ENCODE assay signal across 13 cellular contexts in genomic region chr10:74231375-74231774, GRCh38.
A peak's percentile ranks its signal among the peaks of the same experiment; 100 is the strongest.
DNase-seq lines count a peak whose midpoint lies in the region; ATAC-seq and TF ChIP-seq lines count a peak whose summit lies in the region.
"Had no signal": no experiment of that assay in that cellular context is flagged by ENCODE, and none has a peak within 500 bp of the region (broad histone marks: within the 10 kb centered on the region; RNA-seq: fewer than 3 reads in every experiment).

No MANE protein-coding gene starts in this region.

- H3K36me3 ChIP-seq in neutrophil: no peaks in the 10 kb centered on the region

- no peak overlapping the region for H3K4me3 Mint-ChIP-seq in activated T-cell treated with anti-CD3 and anti-CD28 coated beads, Interleukin-2, amount 50 U/mL, for 72 hours
- no peak overlapping the region for H3K4me3 Mint-ChIP-seq in natural killer cell treated with Interleukin-12 subunit alpha and Interleukin-12 subunit beta and Interleukin-15 and Interleukin-18, amount 100 ng/mL, for 72 hours
- H3K4me3 Mint-ChIP-seq: stimulated activated effector memory CD8-positive, alpha-beta T cell treated with anti-CD3 and anti-CD28 coated beads, Interleukin-12 subunit alpha, Interleukin-12 subunit beta, amount 100 ng/mL, for 72 hours had no signal

- H3K4me1 ChIP-seq in neutrophil (ENCODE audit: control insufficient read depth in 1 of 2, insufficient read depth in 1 of 2, low read depth in 1 of 2, low read length in 1 of 2): peaks cover 14 to 22% of the 10 kb centered on the region in 2 experiments

- H3K27ac ChIP-seq in epithelial cell of prostate (peak overlapping the region; percentile 54), neutrophil (peak overlapping the region; percentile 42), coronary artery (no peak overlapping the region)
- H3K27ac ChIP-seq: BLaER1 treated with 17β-estradiol and CSF1 and Interleukin-3, amounts not matched to agents 10 nM and 100 nM; body of pancreas; VCaP had no signal

- no peaks in the 10 kb centered on the region for H3K9me3 Mint-ChIP-seq in activated T-cell treated with anti-CD3 and anti-CD28 coated beads, Interleukin-2, amount 50 U/mL, for 72 hours
- no peaks in the 10 kb centered on the region for H3K9me3 Mint-ChIP-seq in natural killer cell treated with Interleukin-12 subunit alpha and Interleukin-12 subunit beta and Interleukin-15 and Interleukin-18, amount 100 ng/mL, for 72 hours
- H3K9me3 Mint-ChIP-seq: stimulated activated effector memory CD8-positive, alpha-beta T cell treated with anti-CD3 and anti-CD28 coated beads, Interleukin-12 subunit alpha, Interleukin-12 subunit beta, amount 100 ng/mL, for 72 hours had no signal

- H3K27me3 Mint-ChIP-seq in activated T-cell treated with anti-CD3 and anti-CD28 coated beads, Interleukin-2, amount 50 U/mL, for 72 hours (ENCODE audit: low read depth): no peaks in the 10 kb centered on the region
- no peaks in the 10 kb centered on the region for H3K27me3 Mint-ChIP-seq in natural killer cell treated with Interleukin-12 subunit alpha and Interleukin-12 subunit beta and Interleukin-15 and Interleukin-18, amount 100 ng/mL, for 72 hours

- H3K4me1 Mint-ChIP-seq in activated T-cell treated with anti-CD3 and anti-CD28 coated beads, Interleukin-2, amount 50 U/mL, for 72 hours (ENCODE audit: low read depth): peaks cover 18% of the 10 kb centered on the region
- H3K4me1 Mint-ChIP-seq in natural killer cell treated with Interleukin-12 subunit alpha and Interleukin-12 subunit beta and Interleukin-15 and Interleukin-18, amount 100 ng/mL, for 72 hours (ENCODE audit: low read depth in 2 of 2): peaks cover 7 to 9% of the 10 kb centered on the region in 2 donors

- no peak for ATAC-seq in activated T-cell treated with anti-CD3 and anti-CD28 coated beads, Interleukin-2, amount 50 U/mL, for 72 hours (replicated peaks in 1 of 2)
- ATAC-seq in natural killer cell treated with Interleukin-12 subunit alpha and Interleukin-12 subunit beta and Interleukin-15 and Interleukin-18, amount 100 ng/mL, for 72 hours: no peak
- ATAC-seq: body of pancreas; stimulated activated effector memory CD8-positive, alpha-beta T cell treated with anti-CD3 and anti-CD28 coated beads, Interleukin-12 subunit alpha, Interleukin-12 subunit beta, amount 100 ng/mL, for 72 hours had no signal

- TF ChIP-seq CTCF in neutrophil (IDR thresholded peaks at IDR 0.05) (no peak), coronary artery (IDR thresholded peaks at IDR 0.05) (no peak)

- peak; percentile 69 for DNase-seq in EL
- DNase-seq in RPMI7951 (ENCODE audit: low read depth): peak; percentile 50
- no peak for DNase-seq in epithelial cell of prostate (ENCODE audit: low read depth, low spot score)
- DNase-seq in activated T-cell treated with anti-CD3 and anti-CD28 coated beads, Interleukin-2, amount 50 U/mL, for 72 hours: no peak
- no peak for DNase-seq in NOMO-1 treated with DMSO at 0.1 percent for 48 hours (lab: John Stamatoyannopoulos, UW; ENCODE audit: unreplicated experiment)
- no peak for DNase-seq in natural killer cell treated with Interleukin-12 subunit alpha and Interleukin-12 subunit beta and Interleukin-15 and Interleukin-18, amount 100 ng/mL, for 72 hours (ENCODE audit: low spot score)
- DNase-seq in coronary artery (ENCODE audit: low spot score): no peak
- DNase-seq: activated CD8-positive, alpha-beta memory T cell treated with anti-CD3 and anti-CD28 coated beads for 24 hours had no signal

- H3K27me3 ChIP-seq in neutrophil: no peaks in the 10 kb centered on the region
- H3K27me3 ChIP-seq: BLaER1 treated with 17β-estradiol and CSF1 and Interleukin-3, amounts not matched to agents 10 nM and 100 nM; body of pancreas had no signal

- no peaks in the 10 kb centered on the region for H3K9me3 ChIP-seq in neutrophil
- H3K9me3 ChIP-seq: BLaER1 treated with 17β-estradiol and CSF1 and Interleukin-3, amounts not matched to agents 10 nM and 100 nM; body of pancreas had no signal

- H3K4me3 ChIP-seq in neutrophil (ENCODE audit: low read depth in 1 of 2, low read length in 1 of 2): no peak overlapping the region
- no peak overlapping the region for H3K4me3 ChIP-seq in coronary artery
- H3K4me3 ChIP-seq: BLaER1 treated with 17β-estradiol and CSF1 and Interleukin-3, amounts not matched to agents 10 nM and 100 nM; body of pancreas had no signal

- H3K36me3 Mint-ChIP-seq in activated T-cell treated with anti-CD3 and anti-CD28 coated beads, Interleukin-2, amount 50 U/mL, for 72 hours (ENCODE audit: insufficient read depth in 2 of 2): no peaks in the 10 kb centered on the region
- no peaks in the 10 kb centered on the region for H3K36me3 Mint-ChIP-seq in natural killer cell treated with Interleukin-12 subunit alpha and Interleukin-12 subunit beta and Interleukin-15 and Interleukin-18, amount 100 ng/mL, for 72 hours
- H3K36me3 Mint-ChIP-seq: stimulated activated effector memory CD8-positive, alpha-beta T cell treated with anti-CD3 and anti-CD28 coated beads, Interleukin-12 subunit alpha, Interleukin-12 subunit beta, amount 100 ng/mL, for 72 hours had no signal

- no peak overlapping the region for H3K27ac Mint-ChIP-seq in activated T-cell treated with anti-CD3 and anti-CD28 coated beads, Interleukin-2, amount 50 U/mL, for 72 hours
- H3K27ac Mint-ChIP-seq in natural killer cell treated with Interleukin-12 subunit alpha and Interleukin-12 subunit beta and Interleukin-15 and Interleukin-18, amount 100 ng/mL, for 72 hours: no peak overlapping the region
- H3K27ac Mint-ChIP-seq: stimulated activated effector memory CD8-positive, alpha-beta T cell treated with anti-CD3 and anti-CD28 coated beads, Interleukin-12 subunit alpha, Interleukin-12 subunit beta, amount 100 ng/mL, for 72 hours had no signal

Comparison
In these comparisons a context has a peak if more than half of its experiments do, and no peak if none do; other contexts are left out.
1. DNase-seq: peak in EL (single experiment) and RPMI7951 (single experiment); none in epithelial cell of prostate (single experiment), activated T-cell treated with anti-CD3 and anti-CD28 coated beads, Interleukin-2, amount 50 U/mL, for 72 hours (0 of 2), NOMO-1 treated with DMSO at 0.1 percent for 48 hours (single experiment), natural killer cell treated with Interleukin-12 subunit alpha and Interleukin-12 subunit beta and Interleukin-15 and Interleukin-18, amount 100 ng/mL, for 72 hours (single experiment) and coronary artery (single experiment).
2. H3K27ac ChIP-seq: peak in epithelial cell of prostate (single experiment) and neutrophil (single experiment); none in coronary artery (0 of 2).